ENCODE assay signal across 1 cellular context in genomic region chr1:183287191-183287675, GRCh38.
TF ChIP-seq lines count a peak whose summit lies in the region.

No MANE protein-coding gene starts in this region.

TF ChIP-seq in HepG2, 621 proteins besides CTCF, POLR2A, EP300 and RAD21 (continued from another document):
- TF ChIP-seq BCL6 (CRISPR knock-in tag; IDR thresholded peaks at IDR 0.05): no peak
- TF ChIP-seq ZNF619 (CRISPR knock-in tag; IDR thresholded peaks at IDR 0.05): no peak
